In the genomic region with DNA sequence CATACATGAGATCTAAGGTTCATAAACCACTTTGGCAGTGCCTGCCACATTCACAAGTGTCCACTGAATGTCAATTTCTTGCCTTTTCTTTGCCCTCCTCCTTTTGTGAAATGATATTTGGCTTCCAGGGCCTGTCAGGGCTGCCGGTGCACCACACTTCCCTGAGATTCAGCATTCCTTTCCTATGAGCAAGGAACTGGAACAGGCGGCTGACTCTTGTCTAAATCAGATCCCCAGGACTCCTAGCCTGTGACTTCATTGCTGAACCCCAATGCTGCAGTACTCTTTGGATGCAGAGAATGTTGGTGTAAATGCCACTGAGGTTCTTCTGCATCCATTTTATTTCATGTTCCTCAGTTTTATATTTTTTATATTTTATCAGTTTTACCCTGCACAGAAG, we compare ENCODE assay signal across 11 cellular contexts.
DNase-seq lines count a peak whose midpoint lies in the region; ATAC-seq, FAIRE-seq and TF ChIP-seq lines count a peak whose summit lies in the region.
"Had no signal": no experiment of that assay in that cellular context is flagged by ENCODE, and none has a peak within 500 bp of the region (broad histone marks: within the 10 kb centered on the region; RNA-seq: fewer than 3 reads in every experiment).

No MANE protein-coding gene starts in this region.

- no peaks in the 10 kb centered on the region for H3K36me3 Mint-ChIP-seq in stimulated activated naive CD8-positive, alpha-beta T cell treated with anti-CD3 and anti-CD28 coated beads, Interleukin-15, Interleukin-2, amounts not matched to agents 100 ng/mL and 50 ng/mL, for 24 hours (ENCODE audit: low read depth)
- no peaks in the 10 kb centered on the region for H3K36me3 Mint-ChIP-seq in astrocyte (ENCODE audit: low read depth, unreplicated experiment)
- H3K36me3 Mint-ChIP-seq in CD8-positive, alpha-beta memory T cell: peaks cover 0 to 2% (median 1%) of the 10 kb centered on the region in 3 donors
- H3K36me3 Mint-ChIP-seq: naive thymus-derived CD4-positive, alpha-beta T cell had no signal

- peaks cover 52% of the 10 kb centered on the region for H3K4me1 ChIP-seq in astrocyte (ENCODE audit: insufficient read depth, low read length)
- peaks cover 14% of the 10 kb centered on the region for H3K4me1 ChIP-seq in CD8-positive, alpha-beta memory T cell (ENCODE audit: insufficient read depth, low read length)

- no peak overlapping the region for H2AFZ ChIP-seq in astrocyte (ENCODE audit: low read depth, low read length)

- no peaks in the 10 kb centered on the region for H3K27me3 Mint-ChIP-seq in stimulated activated naive CD8-positive, alpha-beta T cell treated with anti-CD3 and anti-CD28 coated beads, Interleukin-15, Interleukin-2, amounts not matched to agents 100 ng/mL and 50 ng/mL, for 24 hours
- H3K27me3 Mint-ChIP-seq in stimulated activated naive CD8-positive, alpha-beta T cell treated with anti-CD3 and anti-CD28 coated beads, Interleukin-15, amount 100 ng/mL, for 72 hours: no peaks in the 10 kb centered on the region
- H3K27me3 Mint-ChIP-seq in astrocyte (ENCODE audit: low read depth, unreplicated experiment): no peaks in the 10 kb centered on the region
- no peaks in the 10 kb centered on the region for H3K27me3 Mint-ChIP-seq in CD8-positive, alpha-beta memory T cell
- H3K27me3 Mint-ChIP-seq: B cell; naive thymus-derived CD4-positive, alpha-beta T cell had no signal

- no peak for TF ChIP-seq CTCF in astrocyte (IDR thresholded peaks at IDR 0.05; ENCODE audit: insufficient read depth, low read depth, low read length)

- FAIRE-seq in astrocyte (lab: Jason Lieb, UNC): peak; percentile 68

- POLR2A ChIA-PET in CD8-positive, alpha-beta memory T cell (lab: Charles Lee): no interaction called here

- H3K36me3 ChIP-seq in astrocyte (ENCODE audit: insufficient read depth, low read length): no peaks in the 10 kb centered on the region
- H3K36me3 ChIP-seq in CD8-positive, alpha-beta memory T cell (ENCODE audit: insufficient read depth, low read length): no peaks in the 10 kb centered on the region

- H3K27ac Mint-ChIP-seq in stimulated activated naive CD8-positive, alpha-beta T cell treated with anti-CD3 and anti-CD28 coated beads, Interleukin-15, Interleukin-2, amounts not matched to agents 100 ng/mL and 50 ng/mL, for 24 hours: peak overlapping the region; percentile 48
- no peak overlapping the region for H3K27ac Mint-ChIP-seq in stimulated activated naive CD8-positive, alpha-beta T cell treated with anti-CD3 and anti-CD28 coated beads, Interleukin-15, amount 100 ng/mL, for 72 hours
- H3K27ac Mint-ChIP-seq in astrocyte (ENCODE audit: unreplicated experiment): peak overlapping the region; percentile 90
- H3K27ac Mint-ChIP-seq in CD8-positive, alpha-beta memory T cell: peak overlapping the region in 1 of 8 donors; percentile 88
- H3K27ac Mint-ChIP-seq: B cell had no signal

- H4K20me1 ChIP-seq in astrocyte (ENCODE audit: insufficient read depth, low read length): peaks cover 15% of the 10 kb centered on the region

- CTCF ChIA-PET in CD8-positive, alpha-beta memory T cell (lab: Charles Lee): no interaction called here

- no peaks in the 10 kb centered on the region for H3K9me3 ChIP-seq in astrocyte (ENCODE audit: insufficient read depth, low read depth, low read length)
- no peaks in the 10 kb centered on the region for H3K9me3 ChIP-seq in CD8-positive, alpha-beta memory T cell (ENCODE audit: low read length)

- H3K9me3 Mint-ChIP-seq in stimulated activated naive CD8-positive, alpha-beta T cell treated with anti-CD3 and anti-CD28 coated beads, Interleukin-15, Interleukin-2, amounts not matched to agents 100 ng/mL and 50 ng/mL, for 24 hours: no peaks in the 10 kb centered on the region
- no peaks in the 10 kb centered on the region for H3K9me3 Mint-ChIP-seq in stimulated activated naive CD8-positive, alpha-beta T cell treated with anti-CD3 and anti-CD28 coated beads, Interleukin-15, amount 100 ng/mL, for 72 hours
- no peaks in the 10 kb centered on the region for H3K9me3 Mint-ChIP-seq in astrocyte (ENCODE audit: unreplicated experiment)
- H3K9me3 Mint-ChIP-seq in CD8-positive, alpha-beta memory T cell: no peaks in the 10 kb centered on the region
- H3K9me3 Mint-ChIP-seq: naive thymus-derived CD4-positive, alpha-beta T cell had no signal

- peak overlapping the region; percentile 70 for H3K4me2 ChIP-seq in astrocyte (ENCODE audit: low read length)

- peaks cover 78% of the 10 kb centered on the region for H3K79me2 ChIP-seq in astrocyte (ENCODE audit: insufficient read depth, low read length)

- H3K9ac ChIP-seq in astrocyte (ENCODE audit: low read length): peak overlapping the region; percentile 67

- peak overlapping the region; percentile 32 for H3K4me3 ChIP-seq in astrocyte (ENCODE audit: insufficient read depth, low read depth, low read length)
- H3K4me3 ChIP-seq in CD8-positive, alpha-beta memory T cell (ENCODE audit: low read length): no peak overlapping the region

- H3K4me3 Mint-ChIP-seq in stimulated activated naive CD8-positive, alpha-beta T cell treated with anti-CD3 and anti-CD28 coated beads, Interleukin-15, Interleukin-2, amounts not matched to agents 100 ng/mL and 50 ng/mL, for 24 hours: no peak overlapping the region
- H3K4me3 Mint-ChIP-seq in stimulated activated naive CD8-positive, alpha-beta T cell treated with anti-CD3 and anti-CD28 coated beads, Interleukin-15, amount 100 ng/mL, for 72 hours: no peak overlapping the region
- peak overlapping the region; percentile 31 for H3K4me3 Mint-ChIP-seq in astrocyte (ENCODE audit: unreplicated experiment)
- H3K4me3 Mint-ChIP-seq in CD8-positive, alpha-beta memory T cell: no peak overlapping the region
- H3K4me3 Mint-ChIP-seq: B cell; naive thymus-derived CD4-positive, alpha-beta T cell had no signal

- H3K27me3 ChIP-seq in astrocyte (ENCODE audit: insufficient read depth, low read length): no peaks in the 10 kb centered on the region
- no peaks in the 10 kb centered on the region for H3K27me3 ChIP-seq in CD8-positive, alpha-beta memory T cell (ENCODE audit: insufficient read depth, low read length, poor library complexity, severe bottlenecking)

- no peak for DNase-seq in stimulated activated naive CD8-positive, alpha-beta T cell treated with anti-CD3 and anti-CD28 coated beads, Interleukin-15, amount 100 ng/mL, for 72 hours
- DNase-seq in astrocyte (ENCODE audit: low read depth) (peak; percentile 82), iPS-NIHi11 (ENCODE audit: low spot score) (peak; percentile 37), DMS 273 treated with DMSO at 0.1 percent for 48 hours (lab: John Stamatoyannopoulos, UW) (no peak)
- no peak for DNase-seq in CD8-positive, alpha-beta memory T cell
- DNase-seq: naive thymus-derived CD4-positive, alpha-beta T cell; NCI-H1092 treated with DMSO at 0.1 percent for 48 hours had no signal

- H3K27ac ChIP-seq in astrocyte (ENCODE audit: low read depth, low read length): peak overlapping the region; percentile 84
- H3K27ac ChIP-seq in CD8-positive, alpha-beta memory T cell (ENCODE audit: low read depth, low read length): no peak overlapping the region

- peaks cover 56% of the 10 kb centered on the region for H3K4me1 Mint-ChIP-seq in stimulated activated naive CD8-positive, alpha-beta T cell treated with anti-CD3 and anti-CD28 coated beads, Interleukin-15, Interleukin-2, amounts not matched to agents 100 ng/mL and 50 ng/mL, for 24 hours (ENCODE audit: low read depth)
- peaks cover 43% of the 10 kb centered on the region for H3K4me1 Mint-ChIP-seq in stimulated activated naive CD8-positive, alpha-beta T cell treated with anti-CD3 and anti-CD28 coated beads, Interleukin-15, amount 100 ng/mL, for 72 hours
- peaks cover 57% of the 10 kb centered on the region for H3K4me1 Mint-ChIP-seq in astrocyte (ENCODE audit: low read depth, unreplicated experiment)
- H3K4me1 Mint-ChIP-seq in CD8-positive, alpha-beta memory T cell: peaks cover 56 to 78% (median 73%) of the 10 kb centered on the region in 3 donors

- no peak for ATAC-seq in stimulated activated naive CD8-positive, alpha-beta T cell treated with anti-CD3 and anti-CD28 coated beads, Interleukin-15, amount 100 ng/mL, for 72 hours
- no peak for ATAC-seq in HG03460 (IDR thresholded peaks at IDR 0.05; ENCODE audit: unreplicated experiment)
- ATAC-seq in activated CD4-positive, CD25-positive, alpha-beta regulatory T cell treated with anti-CD3 and anti-CD28 coated beads, Interleukin-2, amount 50 U/mL, for 24 hours: no peak
- ATAC-seq: naive thymus-derived CD4-positive, alpha-beta T cell had no signal

Comparison
In these comparisons a context has a peak if more than half of its experiments do, and no peak if none do; other contexts are left out.
1. H3K27ac Mint-ChIP-seq: peak in stimulated activated naive CD8-positive, alpha-beta T cell treated with anti-CD3 and anti-CD28 coated beads, Interleukin-15, Interleukin-2, amounts not matched to agents 100 ng/mL and 50 ng/mL, for 24 hours (single experiment) and astrocyte (single experiment); none in stimulated activated naive CD8-positive, alpha-beta T cell treated with anti-CD3 and anti-CD28 coated beads, Interleukin-15, amount 100 ng/mL, for 72 hours (0 of 2).
2. DNase-seq: peak in astrocyte (single experiment) and iPS-NIHi11 (single experiment); none in stimulated activated naive CD8-positive, alpha-beta T cell treated with anti-CD3 and anti-CD28 coated beads, Interleukin-15, amount 100 ng/mL, for 72 hours (0 of 2), DMS 273 treated with DMSO at 0.1 percent for 48 hours (single experiment) and CD8-positive, alpha-beta memory T cell (0 of 5).